ENCODE assay signal across 16 cellular contexts in genomic region chr2:99679518-99679917, GRCh38.
DNase-seq lines count a peak whose midpoint lies in the region; ATAC-seq and TF ChIP-seq lines count a peak whose summit lies in the region.
"Had no signal": no experiment of that assay in that cellular context is flagged by ENCODE, and none has a peak within 500 bp of the region (broad histone marks: within the 10 kb centered on the region; RNA-seq: fewer than 3 reads in every experiment).

No MANE protein-coding gene starts in this region.

- H3K36me3 ChIP-seq in gastroesophageal sphincter = no peaks in the 10 kb centered on the region
- H3K36me3 ChIP-seq: BE2C, SJCRH30 had no signal

- TF ChIP-seq POLR2A in gastroesophageal sphincter (IDR thresholded peaks at IDR 0.05) = no peak

- H3K4me3 ChIP-seq in AG10803 (ENCODE audit: low read length) (no peak overlapping the region), gastroesophageal sphincter (no peak overlapping the region)
- H3K4me3 ChIP-seq: SJCRH30 had no signal

- no peaks in the 10 kb centered on the region for H3K4me1 ChIP-seq in gastroesophageal sphincter
- H3K4me1 ChIP-seq: BE2C, SJCRH30 had no signal

- ATAC-seq in gastroesophageal sphincter = peak; percentile 65
- peak; percentile 27 for ATAC-seq in sciatic nerve

- DNase-seq in AG10803 (ENCODE audit: low read depth) = peak; percentile 25
- peak; percentile 27 for DNase-seq in CD1c-positive myeloid dendritic cell (ENCODE audit: extremely low spot score)
- no peak for DNase-seq in sciatic nerve (ENCODE audit: low spot score)
- no peak for DNase-seq in NCI-H1105 treated with DMSO at 0.1 percent for 48 hours (lab: John Stamatoyannopoulos, UW)
- DNase-seq in NCI-H1930 (lab: John Stamatoyannopoulos, UW) = no peak
- no peak for DNase-seq in NCI-H510A treated with DMSO at 0.1 percent for 48 hours (lab: John Stamatoyannopoulos, UW)
- DNase-seq: BE2C; CD4-positive, alpha-beta memory T cell; DMS79; HCEC 1CT; NCI-H1436 treated with DMSO at 0.1 percent for 48 hours; NCI-H2081; NCI-H524; SJCRH30; SW 1271 had no signal

- H3K9me3 ChIP-seq in gastroesophageal sphincter = no peaks in the 10 kb centered on the region
- H3K9me3 ChIP-seq: BE2C, SJCRH30 had no signal

- no peaks in the 10 kb centered on the region for H3K27me3 ChIP-seq in gastroesophageal sphincter
- H3K27me3 ChIP-seq: BE2C, SJCRH30 had no signal

- no peak for TF ChIP-seq EP300 in gastroesophageal sphincter (IDR thresholded peaks at IDR 0.05)

- H3K27ac ChIP-seq in gastroesophageal sphincter = no peak overlapping the region
- H3K27ac ChIP-seq: SJCRH30 had no signal

- TF ChIP-seq CTCF in AG10803 (conservative IDR thresholded peaks at IDR 0.05; ENCODE audit: low read length) (no peak), gastroesophageal sphincter (IDR thresholded peaks at IDR 0.05) (no peak)

- intact Hi-C loops in sciatic nerve (cut with DNase I) = no loop called here

Comparison
In these comparisons a context has a peak if more than half of its experiments do, and no peak if none do; other contexts are left out.
1. DNase-seq: peak in AG10803 (single experiment) and CD1c-positive myeloid dendritic cell (single experiment); none in sciatic nerve (single experiment), NCI-H1105 treated with DMSO at 0.1 percent for 48 hours (single experiment), NCI-H1930 (0 of 2) and NCI-H510A treated with DMSO at 0.1 percent for 48 hours (single experiment).